16 cellular contexts compared by ENCODE assay signal in genomic region chr14:23377201-23377550, GRCh38. TPM values are rescaled to one million over a fixed set of nuclear protein-coding genes. Genes with fewer than 3 reads are reported as not detected.
"Had no signal": no experiment of that assay in that cellular context is flagged by ENCODE, and none has a peak within 500 bp of the region (broad histone marks: within the 10 kb centered on the region; RNA-seq: fewer than 3 reads in every experiment).

No MANE protein-coding gene starts in this region.

- H3K4me3 Mint-ChIP-seq: activated CD4-positive, alpha-beta memory T cell treated with anti-CD3 and anti-CD28 coated beads for 36 hours; activated naive CD8-positive, alpha-beta T cell treated with anti-CD3 and anti-CD28 coated beads, Interleukin-2, amount 10 ng/mL, durations not matched to agents 7 days and 5 days; central memory CD8-positive, alpha-beta T cell; natural killer cell treated with Interleukin-12 subunit alpha and Interleukin-12 subunit beta and Interleukin-15 and Interleukin-18, amount 100 ng/mL, for 72 hours had no signal

- H3K4me3 ChIP-seq: smooth muscle cell, thyroid gland had no signal

- H3K27ac Mint-ChIP-seq: activated CD4-positive, alpha-beta memory T cell treated with anti-CD3 and anti-CD28 coated beads for 36 hours; activated naive CD8-positive, alpha-beta T cell treated with anti-CD3 and anti-CD28 coated beads, Interleukin-2, amount 10 ng/mL, durations not matched to agents 7 days and 5 days; natural killer cell treated with Interleukin-12 subunit alpha and Interleukin-12 subunit beta and Interleukin-15 and Interleukin-18, amount 100 ng/mL, for 72 hours had no signal

- H3K36me3 ChIP-seq: thyroid gland, uterus had no signal

- H3K9me3 Mint-ChIP-seq: activated CD4-positive, alpha-beta memory T cell treated with anti-CD3 and anti-CD28 coated beads for 36 hours; activated naive CD8-positive, alpha-beta T cell treated with anti-CD3 and anti-CD28 coated beads, Interleukin-2, amount 10 ng/mL, durations not matched to agents 7 days and 5 days; central memory CD8-positive, alpha-beta T cell; natural killer cell treated with Interleukin-12 subunit alpha and Interleukin-12 subunit beta and Interleukin-15 and Interleukin-18, amount 100 ng/mL, for 72 hours had no signal

- H3K4me2 ChIP-seq: smooth muscle cell had no signal

- H3K4me1 Mint-ChIP-seq: central memory CD8-positive, alpha-beta T cell had no signal

- H3K9me3 ChIP-seq: thyroid gland, uterus had no signal

- H3K4me1 ChIP-seq: thyroid gland, uterus had no signal

- DNase-seq: activated CD4-positive, alpha-beta memory T cell treated with anti-CD3 and anti-CD28 coated beads for 36 hours; activated CD4-positive, CD25-positive, alpha-beta regulatory T cell treated with anti-CD3 and anti-CD28 coated beads, Interleukin-2, amount 50 U/mL, for 72 hours; activated naive CD8-positive, alpha-beta T cell treated with anti-CD3 and anti-CD28 coated beads, Interleukin-2, amount 10 ng/mL, durations not matched to agents 7 days and 5 days; activated T-cell treated with anti-CD3 and anti-CD28 coated beads, Interleukin-2, amount 50 U/mL, for 48 hours; stimulated activated CD4-positive, alpha-beta T cell treated with anti-CD3 and anti-CD28 coated beads, Interleukin-2, amount 100 ng/mL, for 24 hours; stimulated activated naive CD4-positive, alpha-beta T cell treated with Interleukin-2 at 50 U/mL for 16 hours; thyroid gland; uterus had no signal

- ATAC-seq: natural killer cell treated with Interleukin-12 subunit alpha and Interleukin-12 subunit beta and Interleukin-15 and Interleukin-18, amount 100 ng/mL, for 72 hours had no signal

- H3K36me3 Mint-ChIP-seq: activated CD4-positive, alpha-beta memory T cell treated with anti-CD3 and anti-CD28 coated beads for 36 hours; activated naive CD8-positive, alpha-beta T cell treated with anti-CD3 and anti-CD28 coated beads, Interleukin-2, amount 10 ng/mL, durations not matched to agents 7 days and 5 days; natural killer cell treated with Interleukin-12 subunit alpha and Interleukin-12 subunit beta and Interleukin-15 and Interleukin-18, amount 100 ng/mL, for 72 hours had no signal

- H3K27me3 ChIP-seq: thyroid gland, uterus had no signal

- H3K27ac ChIP-seq: thyroid gland had no signal

RNA-seq across cellular contexts. Expression of gene CMTM5, which starts 0.3 kb away (rescaled TPM):
- total RNA-seq: activated CD4-positive, alpha-beta memory T cell treated with anti-CD3 and anti-CD28 coated beads for 36 hours; activated naive CD8-positive, alpha-beta T cell treated with anti-CD3 and anti-CD28 coated beads, Interleukin-2, amount 10 ng/mL, durations not matched to agents 7 days and 5 days; astrocyte; dermis microvascular lymphatic vessel endothelial cell; natural killer cell treated with Interleukin-12 subunit alpha and Interleukin-12 subunit beta and Interleukin-15 and Interleukin-18, amount 100 ng/mL, for 72 hours; osteocyte; SK-MEL-5; smooth muscle cell had no signal

RNA-seq across cellular contexts. Expression of gene IL25, which starts 4.6 kb away (rescaled TPM):
- total RNA-seq: activated CD4-positive, alpha-beta memory T cell treated with anti-CD3 and anti-CD28 coated beads for 36 hours; astrocyte; dermis microvascular lymphatic vessel endothelial cell; mucosa of gallbladder; natural killer cell treated with Interleukin-12 subunit alpha and Interleukin-12 subunit beta and Interleukin-15 and Interleukin-18, amount 100 ng/mL, for 72 hours; osteocyte; SK-MEL-5; smooth muscle cell; thyroid gland; uterus had no signal

RNA-seq across cellular contexts. Expression of gene EFS, which starts 12.2 kb away (rescaled TPM):
- total RNA-seq: activated CD4-positive, alpha-beta memory T cell treated with anti-CD3 and anti-CD28 coated beads for 36 hours; activated naive CD8-positive, alpha-beta T cell treated with anti-CD3 and anti-CD28 coated beads, Interleukin-2, amount 10 ng/mL, durations not matched to agents 7 days and 5 days; dermis microvascular lymphatic vessel endothelial cell; natural killer cell treated with Interleukin-12 subunit alpha and Interleukin-12 subunit beta and Interleukin-15 and Interleukin-18, amount 100 ng/mL, for 72 hours; SK-MEL-5 had no signal

RNA-seq across cellular contexts. Expression of gene MYH6, which starts 30.9 kb away (rescaled TPM):
- total RNA-seq: activated naive CD8-positive, alpha-beta T cell treated with anti-CD3 and anti-CD28 coated beads, Interleukin-2, amount 10 ng/mL, durations not matched to agents 7 days and 5 days; astrocyte; dermis microvascular lymphatic vessel endothelial cell; mucosa of gallbladder; osteocyte; SK-MEL-5; smooth muscle cell; thyroid gland had no signal
